ENCODE assay signal across 18 cellular contexts in the genomic region with DNA sequence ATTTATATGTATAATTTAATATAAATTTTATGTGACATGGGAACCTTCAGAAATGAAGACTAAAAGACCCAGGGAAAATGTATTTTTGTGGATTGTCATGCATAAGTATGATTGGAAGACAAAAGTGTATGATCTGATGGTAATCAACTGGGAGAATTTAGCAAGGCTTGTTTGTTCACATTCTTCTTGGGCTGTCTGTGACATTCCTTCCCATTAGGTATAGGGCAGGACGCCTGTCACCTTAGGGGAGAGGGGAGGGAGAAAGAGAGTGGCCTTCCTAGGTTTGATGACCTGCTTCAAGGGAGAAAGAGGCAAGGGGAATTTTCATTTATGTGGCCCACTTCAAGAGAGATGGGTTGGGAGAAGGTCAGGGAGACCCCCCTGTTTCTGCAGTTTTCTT.
"Had no signal": no experiment of that assay in that cellular context is flagged by ENCODE, and none has a peak within 500 bp of the region (broad histone marks: within the 10 kb centered on the region; RNA-seq: fewer than 3 reads in every experiment).

No MANE protein-coding gene starts in this region.

- H3K27ac Mint-ChIP-seq: activated CD4-positive, alpha-beta memory T cell treated with anti-CD3 and anti-CD28 coated beads, Interleukin-2, amount 10 ng/mL, durations not matched to agents 7 days and 5 days; activated CD4-positive, alpha-beta T cell treated with anti-CD3 and anti-CD28 coated beads, Interleukin-2, amount 10 ng/mL, durations not matched to agents 24 days and 14 days; activated naive CD8-positive, alpha-beta T cell treated with anti-CD3 and anti-CD28 coated beads, Interleukin-2, amount 10 ng/mL, durations not matched to agents 7 days and 5 days; activated T-helper 1 cell treated with anti-CD3 and anti-CD28 coated beads, Interleukin-12 subunit alpha, Interleukin-12 subunit beta, Interleukin-2, Interleukin-4 antibody, amounts not matched to agents 30 ng/mL and 10 ng/mL and 1 ng/mL, durations not matched to agents 14 hours and 24 hours and 36 hours; stimulated activated naive CD8-positive, alpha-beta T cell treated with anti-CD3 and anti-CD28 coated beads, Interleukin-15, Interleukin-2, amounts not matched to agents 100 ng/mL and 50 ng/mL, for 24 hours had no signal

- H3K4me1 ChIP-seq: heart left ventricle, prostate gland, tibial artery had no signal

- DNase-seq: activated CD4-positive, alpha-beta memory T cell treated with anti-CD3 and anti-CD28 coated beads, Interleukin-2, amount 10 ng/mL, durations not matched to agents 7 days and 5 days; activated CD4-positive, alpha-beta T cell treated with anti-CD3 and anti-CD28 coated beads, Interleukin-2, amount 10 ng/mL, durations not matched to agents 24 days and 14 days; activated gamma-delta T cell; activated naive CD8-positive, alpha-beta T cell treated with anti-CD3 and anti-CD28 coated beads, Interleukin-2, amount 10 ng/mL, durations not matched to agents 7 days and 5 days; amygdala; heart left ventricle; left colon; naive thymus-derived CD8-positive, alpha-beta T cell; ovary; spleen; stimulated activated CD4-positive, alpha-beta T cell treated with anti-CD3 and anti-CD28 coated beads, Interleukin-4, amount 100 ng/mL, for 4 hours; tibial artery had no signal

- H3K9me3 Mint-ChIP-seq: activated CD4-positive, alpha-beta memory T cell treated with anti-CD3 and anti-CD28 coated beads, Interleukin-2, amount 10 ng/mL, durations not matched to agents 7 days and 5 days; activated CD4-positive, alpha-beta T cell treated with anti-CD3 and anti-CD28 coated beads, Interleukin-2, amount 10 ng/mL, durations not matched to agents 24 days and 14 days; activated naive CD8-positive, alpha-beta T cell treated with anti-CD3 and anti-CD28 coated beads, Interleukin-2, amount 10 ng/mL, durations not matched to agents 7 days and 5 days; stimulated activated naive CD8-positive, alpha-beta T cell treated with anti-CD3 and anti-CD28 coated beads, Interleukin-15, Interleukin-2, amounts not matched to agents 100 ng/mL and 50 ng/mL, for 24 hours had no signal

- H3K27ac ChIP-seq: cardiac muscle cell, heart left ventricle, ovary, prostate gland, spleen, tibial artery, VCaP had no signal

- H3K4me3 ChIP-seq: cardiac muscle cell, heart left ventricle, ovary, prostate gland, spleen, tibial artery had no signal

- H3K4me3 Mint-ChIP-seq: activated CD4-positive, alpha-beta memory T cell treated with anti-CD3 and anti-CD28 coated beads, Interleukin-2, amount 10 ng/mL, durations not matched to agents 7 days and 5 days; activated CD4-positive, alpha-beta T cell treated with anti-CD3 and anti-CD28 coated beads, Interleukin-2, amount 10 ng/mL, durations not matched to agents 24 days and 14 days; activated naive CD8-positive, alpha-beta T cell treated with anti-CD3 and anti-CD28 coated beads, Interleukin-2, amount 10 ng/mL, durations not matched to agents 7 days and 5 days; activated T-helper 1 cell treated with anti-CD3 and anti-CD28 coated beads, Interleukin-12 subunit alpha, Interleukin-12 subunit beta, Interleukin-2, Interleukin-4 antibody, amounts not matched to agents 30 ng/mL and 10 ng/mL and 1 ng/mL, durations not matched to agents 14 hours and 24 hours and 36 hours; naive thymus-derived CD8-positive, alpha-beta T cell; stimulated activated naive CD8-positive, alpha-beta T cell treated with anti-CD3 and anti-CD28 coated beads, Interleukin-15, Interleukin-2, amounts not matched to agents 100 ng/mL and 50 ng/mL, for 24 hours had no signal

- H3K27me3 ChIP-seq: cardiac muscle cell, heart left ventricle, ovary, spleen, tibial artery had no signal

- ATAC-seq: activated CD4-positive, CD25-positive, alpha-beta regulatory T cell treated with anti-CD3 and anti-CD28 coated beads, Interleukin-2, amount 50 U/mL, for 24 hours; heart left ventricle; left colon; naive thymus-derived CD8-positive, alpha-beta T cell had no signal

- H3K27me3 Mint-ChIP-seq: activated CD4-positive, alpha-beta memory T cell treated with anti-CD3 and anti-CD28 coated beads, Interleukin-2, amount 10 ng/mL, durations not matched to agents 7 days and 5 days; activated CD4-positive, alpha-beta T cell treated with anti-CD3 and anti-CD28 coated beads, Interleukin-2, amount 10 ng/mL, durations not matched to agents 24 days and 14 days; activated naive CD8-positive, alpha-beta T cell treated with anti-CD3 and anti-CD28 coated beads, Interleukin-2, amount 10 ng/mL, durations not matched to agents 7 days and 5 days; naive thymus-derived CD8-positive, alpha-beta T cell; stimulated activated naive CD8-positive, alpha-beta T cell treated with anti-CD3 and anti-CD28 coated beads, Interleukin-15, Interleukin-2, amounts not matched to agents 100 ng/mL and 50 ng/mL, for 24 hours had no signal

- H3K4me1 Mint-ChIP-seq: activated CD4-positive, alpha-beta memory T cell treated with anti-CD3 and anti-CD28 coated beads, Interleukin-2, amount 10 ng/mL, durations not matched to agents 7 days and 5 days had no signal

- H3K9me3 ChIP-seq: ovary, prostate gland, tibial artery had no signal

- H3K36me3 ChIP-seq: cardiac muscle cell, ovary, prostate gland had no signal
